20 cellular contexts compared by ENCODE assay signal in genomic region chr16:4940719-4941118, GRCh38. TPM values are rescaled to one million over a fixed set of nuclear protein-coding genes. Genes with fewer than 3 reads are reported as not detected.
DNase-seq lines count a peak whose midpoint lies in the region; ATAC-seq and TF ChIP-seq lines count a peak whose summit lies in the region.
"Had no signal": no experiment of that assay in that cellular context is flagged by ENCODE, and none has a peak within 500 bp of the region (broad histone marks: within the 10 kb centered on the region; RNA-seq: fewer than 3 reads in every experiment).

No MANE protein-coding gene starts in this region.

- POLR2A ChIA-PET in HEK293 (lab: Yijun Ruan, JAX) = no interaction called here

- H3K4me1 ChIP-seq in GM23338 (ENCODE audit: insufficient read depth) = peaks cover 29% of the 10 kb centered on the region
- H3K4me1 ChIP-seq in HEK293 (ENCODE audit: control insufficient read depth, insufficient read depth, low read length) = peaks cover 31% of the 10 kb centered on the region
- peaks cover 37 to 94% (median 41%) of the 10 kb centered on the region in 3 donors for H3K4me1 ChIP-seq in esophagus squamous epithelium

- H2AFZ ChIP-seq in GM23338 = peak overlapping the region; percentile 78; the same call in 1 of the 2 replicates

- no peaks in the 10 kb centered on the region for H3K9me3 ChIP-seq in HEK293 (ENCODE audit: control insufficient read depth, insufficient read depth, low read depth, low read length)
- H3K9me3 ChIP-seq in esophagus squamous epithelium = no peaks in the 10 kb centered on the region
- no peaks in the 10 kb centered on the region for H3K9me3 ChIP-seq in MG63
- H3K9me3 ChIP-seq: Caco-2 had no signal

- no peaks in the 10 kb centered on the region for H4K20me1 ChIP-seq in GM23338 (replicated peaks; ENCODE audit: insufficient read depth)

- no peaks in the 10 kb centered on the region for H3K9me2 ChIP-seq in GM23338 (ENCODE audit: insufficient read depth)

- no peaks in the 10 kb centered on the region; the same call in 2 of the 3 replicates for H3K9me3 Mint-ChIP-seq in GM23338
- H3K9me3 Mint-ChIP-seq: T-helper 2 cell treated with Interferon-gamma antibody and Interleukin-4, amounts not matched to agents 5 μg/mL and 100 μg/mL, for 36 hours had no signal

- no peak for TF ChIP-seq POLR2A in esophagus squamous epithelium (IDR thresholded peaks at IDR 0.05)

- no peaks in the 10 kb centered on the region for H3K36me3 ChIP-seq in GM23338 (ENCODE audit: insufficient read depth)
- no peaks in the 10 kb centered on the region for H3K36me3 ChIP-seq in HEK293 (ENCODE audit: control insufficient read depth in 2 of 2, insufficient read depth in 1 of 2, low read length in 2 of 2)
- no peaks in the 10 kb centered on the region for H3K36me3 ChIP-seq in esophagus squamous epithelium
- no peaks in the 10 kb centered on the region for H3K36me3 ChIP-seq in MG63

- H3K36me3 Mint-ChIP-seq in GM23338 (ENCODE audit: low read depth) = no peaks in the 10 kb centered on the region; the same call in 2 of the 3 replicates

- no peaks in the 10 kb centered on the region for H3K79me2 ChIP-seq in GM23338 (replicated peaks; ENCODE audit: insufficient read depth)

- intact Hi-C loops in esophagus squamous epithelium (cut with DNase I) = no loop called here

- H3K4me3 ChIP-seq in GM23338 (no peak overlapping the region), HEK293 (ENCODE audit: low read depth, low read length) (no peak overlapping the region), esophagus squamous epithelium (no peak overlapping the region), MG63 (no peak overlapping the region)

- peaks cover 13% of the 10 kb centered on the region for H3K27me3 Mint-ChIP-seq in GM23338 (ENCODE audit: insufficient read depth, low read depth, poor library complexity)

- peaks cover 23% of the 10 kb centered on the region; the same call in 1 of the 2 replicates for H3F3A ChIP-seq in GM23338 (replicated peaks; ENCODE audit: low read depth)

- TF ChIP-seq CTCF in GM23338 (conservative IDR thresholded peaks at IDR 0.05; ENCODE audit: low read depth in 2 of 2) = no peak; a peak in 1 of 4 replicates
- TF ChIP-seq CTCF in HEK293 (tag by site-specific recombination; IDR thresholded peaks at IDR 0.05) = no peak
- no peak for TF ChIP-seq CTCF in esophagus squamous epithelium (IDR thresholded peaks at IDR 0.05)

- no peak overlapping the region for H3K4me3 Mint-ChIP-seq in GM23338
- H3K4me3 Mint-ChIP-seq: T-helper 2 cell treated with Interferon-gamma antibody and Interleukin-4, amounts not matched to agents 5 μg/mL and 100 μg/mL, for 36 hours had no signal

- WGBS in esophagus squamous epithelium, 2 donors = 32 to 37% methylated on average over 4 to 6 of the region's 7 CpGs

- peaks cover 35% of the 10 kb centered on the region for H3K4me1 Mint-ChIP-seq in GM23338

- peak; percentile 46 for DNase-seq in GM23338 (ENCODE audit: low spot score)
- DNase-seq in NCI-H2171 treated with DMSO at 0.1 percent for 48 hours (lab: John Stamatoyannopoulos, UW) = peak; percentile 81
- no peak for DNase-seq in esophagus squamous epithelium (lab: John Stamatoyannopoulos, UW)
- DNase-seq in MG63 = no peak
- no peak for DNase-seq in A172 (ENCODE audit: low spot score)
- DNase-seq in effector CD8-positive, alpha-beta T cell (lab: John Stamatoyannopoulos, UW) = no peak
- DNase-seq in hepatic stellate cell (ENCODE audit: low spot score) = no peak
- DNase-seq: AML-193; Caco-2; NCI-H1105; NCI-H187; NCI-H226; NCI-H526; NK-92 treated with Interleukin-12 subunit alpha and Interleukin-12 subunit beta, amount 100 ng/mL, for 24 hours; SW 1271 had no signal

- CTCF ChIA-PET in HEK293 (lab: Yijun Ruan, JAX) = interaction anchor here (0.6 to 1.1 kb wide), 2 partner anchors 15 to 234 kb away, joined by 3 to 4 read pairs; no protein-coding TSS in a partner anchor

- no peak overlapping the region for H3K27ac Mint-ChIP-seq in GM23338
- H3K27ac Mint-ChIP-seq: T-helper 2 cell treated with Interferon-gamma antibody and Interleukin-4, amounts not matched to agents 5 μg/mL and 100 μg/mL, for 36 hours had no signal

- H3K4me2 ChIP-seq in GM23338 = no peak overlapping the region

- no peak for ATAC-seq in GM23338

- H3K27ac ChIP-seq in GM23338 (ENCODE audit: low read depth) (no peak overlapping the region), HEK293 (ENCODE audit: extremely low read depth, low read depth, low read length) (no peak overlapping the region), esophagus squamous epithelium (peak overlapping the region in 3 of 4 donors; percentile 7 to 98 (median 96))

- no peaks in the 10 kb centered on the region for H3K27me3 ChIP-seq in GM23338 (ENCODE audit: insufficient read depth)
- peaks cover 0 to 17% (median 0%) of the 10 kb centered on the region in 4 donors for H3K27me3 ChIP-seq in esophagus squamous epithelium
- H3K27me3 ChIP-seq in MG63 = no peaks in the 10 kb centered on the region

TF ChIP-seq in GM23338, 12 proteins besides CTCF, POLR2A, EP300 and RAD21 (continues in another document):
- no peak for TF ChIP-seq JUNB (IDR thresholded peaks at IDR 0.05; ENCODE audit: unreplicated experiment)
- TF ChIP-seq ETS1 (IDR thresholded peaks at IDR 0.05) = no peak
- no peak for TF ChIP-seq ZNF331 (CRISPR knock-in tag; IDR thresholded peaks at IDR 0.05; ENCODE audit: low read depth)
- TF ChIP-seq CREB1 (CRISPR knock-in tag; IDR thresholded peaks at IDR 0.05; ENCODE audit: low read depth) = no peak
- no peak for TF ChIP-seq EZH2phosphoT487 (IDR thresholded peaks at IDR 0.05; ENCODE audit: unreplicated experiment)
- no peak for TF ChIP-seq EZH2 (IDR thresholded peaks at IDR 0.05; ENCODE audit: low read depth, unreplicated experiment)
- TF ChIP-seq NANOG (IDR thresholded peaks at IDR 0.05; ENCODE audit: borderline replicate concordance) = no peak

TF ChIP-seq in HEK293, 187 proteins besides CTCF, POLR2A, EP300 and RAD21:
- TF ChIP-seq ZEB2 (tag by site-specific recombination; IDR thresholded peaks at IDR 0.05) = peak; percentile 61
- TF ChIP-seq ZNF132 (tag by site-specific recombination; IDR thresholded peaks at IDR 0.05; ENCODE audit: borderline replicate concordance) = no peak

RNA-seq across cellular contexts. Expression of gene PPL, which starts 3.8 kb away (rescaled TPM):
- 26.1 and 31.7 TPM in 2 replicates for total RNA-seq in GM23338 (2014; rRNA removed; shearing (Covaris generic))
- 9.4 and 10.6 TPM in 2 replicates for polyA plus RNA-seq in GM23338 (2016; fragmentation: Nextera tagmentation; extraction: Ambion mirVana)
- 1,000 to 10,000 TPM in 2 of 4 donors, 100 to 1,000 TPM in 2; 504 to 1,677 (median 860) TPM for total RNA-seq in esophagus squamous epithelium
- total RNA-seq in MG63 (2014; rRNA removed; shearing (Covaris generic); ENCODE audit: low replicate concordance) = 0.07 and 0.36 TPM in 2 replicates
- 0.81 and 2.0 TPM in 2 replicates for total RNA-seq in A172 (2014; rRNA removed; shearing (Covaris generic))
- total RNA-seq: OCI-LY7 had no signal

RNA-seq across cellular contexts. Expression of gene SEC14L5, which starts 17.4 kb away (rescaled TPM):
- total RNA-seq in GM23338 (2014; rRNA removed; shearing (Covaris generic)) = 5.5 and 5.9 TPM in 2 replicates
- polyA plus RNA-seq in GM23338 (2016; fragmentation: Nextera tagmentation; extraction: Ambion mirVana) = 1.7 and 2.6 TPM in 2 replicates
- 1 to 10 TPM in 1 of 4 donors, under 1 TPM in 3; 0.22 to 5.6 (median 0.49) TPM for total RNA-seq in esophagus squamous epithelium
- total RNA-seq in MG63 (2014; rRNA removed; shearing (Covaris generic); ENCODE audit: low replicate concordance) = not detected in 2 replicates
- total RNA-seq in A172 (2014; rRNA removed; shearing (Covaris generic)) = 0.14 TPM in 1 of 2 replicates, not detected in the other
- total RNA-seq: MCF 10A, OCI-LY7, RPMI7951 had no signal

Comparison
In these comparisons a context has a peak if more than half of its experiments do, and no peak if none do; other contexts are left out.
1. DNase-seq: peak in GM23338 (single experiment) and NCI-H2171 treated with DMSO at 0.1 percent for 48 hours (single experiment); none in esophagus squamous epithelium (single experiment), MG63 (single experiment), A172 (single experiment), effector CD8-positive, alpha-beta T cell (single experiment) and hepatic stellate cell (single experiment).
2. H3K27ac ChIP-seq: peak in esophagus squamous epithelium (3 of 4); none in GM23338 (single experiment) and HEK293 (single experiment).